ENCODE assay signal across 12 cellular contexts in genomic region chr7:5590596-5591546, GRCh38. TPM values are rescaled to one million over a fixed set of nuclear protein-coding genes. Genes with fewer than 3 reads are reported as not detected.
DNase-seq lines count a peak whose midpoint lies in the region; ATAC-seq and TF ChIP-seq lines count a peak whose summit lies in the region.
"Had no signal": no experiment of that assay in that cellular context is flagged by ENCODE, and none has a peak within 500 bp of the region (broad histone marks: within the 10 kb centered on the region; RNA-seq: fewer than 3 reads in every experiment).

No MANE protein-coding gene starts in this region.

- intact Hi-C loops in HCT116 (cut with micrococcal nuclease) = no loop called here

- DNase-seq in HCT116 (ENCODE audit: low read depth, low spot score) = no peak
- no peak for DNase-seq in WTC11 (ENCODE audit: low spot score)
- DNase-seq in glutamatergic neuron = no peak
- no peak for DNase-seq in substantia nigra (lab: John Stamatoyannopoulos, UW)
- DNase-seq in activated naive CD4-positive, alpha-beta T cell treated with anti-CD3 and anti-CD28 coated beads, Interleukin-2, amount 50 U/mL, for 72 hours (ENCODE audit: low spot score in 2 of 2) = no peak
- DNase-seq in activated effector memory CD4-positive, alpha-beta T cell treated with anti-CD3 and anti-CD28 coated beads, Interleukin-2, amount 50 U/mL, for 16 hours = no peak
- DNase-seq: activated CD4-positive, alpha-beta T cell treated with anti-CD3 and anti-CD28 coated beads, Interleukin-2, amount 50 U/mL, for 4 hours; activated naive CD4-positive, alpha-beta T cell treated with anti-CD3 and anti-CD28 coated beads for 36 hours; NCI-H524 treated with DMSO at 0.1 percent for 48 hours; stimulated activated CD8-positive, alpha-beta memory T cell treated with anti-CD3 and anti-CD28 coated beads, Interleukin-4, amount 100 ng/mL, for 48 hours had no signal

- H3K27me3 ChIP-seq in HCT116 (ENCODE audit: insufficient read depth, low read length) = no peaks in the 10 kb centered on the region

- TF ChIP-seq POLR2A in HCT116 (IDR thresholded peaks at IDR 0.05; ENCODE audit: borderline replicate concordance, extremely low read depth, insufficient read depth, insufficient read length) = no peak

- no peaks in the 10 kb centered on the region for H3K36me3 Mint-ChIP-seq in WTC11
- H3K36me3 Mint-ChIP-seq in glutamatergic neuron (ENCODE audit: unreplicated experiment) = no peaks in the 10 kb centered on the region
- peaks cover 0 to 12% of the 10 kb centered on the region in 2 donors for H3K36me3 Mint-ChIP-seq in activated naive CD4-positive, alpha-beta T cell treated with anti-CD3 and anti-CD28 coated beads, Interleukin-2, amount 50 U/mL, for 72 hours
- peaks cover 12% of the 10 kb centered on the region for H3K36me3 Mint-ChIP-seq in activated T-helper 17 cell treated with anti-CD3 and anti-CD28 coated beads, Interleukin-2, amount 50 U/mL, for 72 hours (ENCODE audit: low read depth)

- H3K27me3 Mint-ChIP-seq in WTC11 (ENCODE audit: low read depth) = peaks cover 21% of the 10 kb centered on the region
- H3K27me3 Mint-ChIP-seq in glutamatergic neuron (ENCODE audit: unreplicated experiment) = peaks cover 17% of the 10 kb centered on the region
- H3K27me3 Mint-ChIP-seq in activated T-helper 17 cell treated with anti-CD3 and anti-CD28 coated beads, Interleukin-2, amount 50 U/mL, for 72 hours = peaks cover 9% of the 10 kb centered on the region

- H3K4me1 Mint-ChIP-seq in WTC11 (peaks cover 24% of the 10 kb centered on the region), glutamatergic neuron (ENCODE audit: low read depth, unreplicated experiment) (peaks cover 15% of the 10 kb centered on the region)
- peaks cover 9% of the 10 kb centered on the region for H3K4me1 Mint-ChIP-seq in activated T-helper 17 cell treated with anti-CD3 and anti-CD28 coated beads, Interleukin-2, amount 50 U/mL, for 72 hours

- H3K27ac Mint-ChIP-seq in WTC11 (no peak overlapping the region), glutamatergic neuron (ENCODE audit: unreplicated experiment) (peak overlapping the region; percentile 55)
- no peak overlapping the region for H3K27ac Mint-ChIP-seq in activated naive CD4-positive, alpha-beta T cell treated with anti-CD3 and anti-CD28 coated beads, Interleukin-2, amount 50 U/mL, for 72 hours
- no peak overlapping the region for H3K27ac Mint-ChIP-seq in activated T-helper 17 cell treated with anti-CD3 and anti-CD28 coated beads, Interleukin-2, amount 50 U/mL, for 72 hours
- H3K27ac Mint-ChIP-seq: activated naive CD4-positive, alpha-beta T cell treated with anti-CD3 and anti-CD28 coated beads for 36 hours had no signal

- ATAC-seq in HCT116 (no peak), WTC11 (no peak)
- no peak for ATAC-seq in activated naive CD4-positive, alpha-beta T cell treated with anti-CD3 and anti-CD28 coated beads, Interleukin-2, amount 50 U/mL, for 72 hours
- ATAC-seq in activated T-helper 17 cell treated with anti-CD3 and anti-CD28 coated beads, Interleukin-2, amount 50 U/mL, for 72 hours (replicated peaks) = no peak

- no peaks in the 10 kb centered on the region for H3K9me2 ChIP-seq in HCT116 (ENCODE audit: insufficient read depth)

- peak overlapping the region in 1 of 2 experiments; percentile 73; a peak in 2 of 4 replicates for H3K4me3 ChIP-seq in HCT116 (replicated peaks in 1 of 2; ENCODE audit: low read depth in 1 of 2, low read length in 2 of 2)
- H3K4me3 ChIP-seq: SK-N-MC had no signal

- CTCF ChIA-PET in HCT116 (lab: Charles Lee) = interaction anchor here (0.8 kb wide), 1 partner anchor 20 kb away, joined by 3 read pairs; no protein-coding TSS in a partner anchor
- CTCF ChIA-PET in WTC11 (lab: Charles Lee) = interaction anchor here (0.5 to 2.5 kb wide), 5 partner anchors 8 to 87 kb away, joined by 3 to 9 read pairs (median 3); no protein-coding TSS in a partner anchor

- BruUV-seq in HCT116 (replicated peaks; lab: Mats Ljungman, UMichigan) = no TSS peak

- TF ChIP-seq RAD21 in HCT116 (IDR thresholded peaks at IDR 0.05; ENCODE audit: low read depth) = no peak

- no peaks in the 10 kb centered on the region for H3K36me3 ChIP-seq in HCT116 (ENCODE audit: control insufficient read depth in 1 of 2, insufficient read depth in 2 of 2, low read length in 2 of 2)

- POLR2A ChIA-PET in HCT116 (lab: Charles Lee) = interaction anchor here (1.4 kb wide), 1 partner anchor 20 kb away, joined by 4 read pairs; no protein-coding TSS in a partner anchor
- POLR2A ChIA-PET in WTC11 (lab: Charles Lee) = no interaction called here

- H3K9me3 Mint-ChIP-seq in WTC11 (no peaks in the 10 kb centered on the region), glutamatergic neuron (ENCODE audit: unreplicated experiment) (peaks cover 14% of the 10 kb centered on the region)
- no peaks in the 10 kb centered on the region for H3K9me3 Mint-ChIP-seq in activated naive CD4-positive, alpha-beta T cell treated with anti-CD3 and anti-CD28 coated beads, Interleukin-2, amount 50 U/mL, for 72 hours
- no peaks in the 10 kb centered on the region for H3K9me3 Mint-ChIP-seq in activated T-helper 17 cell treated with anti-CD3 and anti-CD28 coated beads, Interleukin-2, amount 50 U/mL, for 72 hours
- H3K9me3 Mint-ChIP-seq: activated naive CD4-positive, alpha-beta T cell treated with anti-CD3 and anti-CD28 coated beads for 36 hours had no signal

- H3K4me3 Mint-ChIP-seq in WTC11 (no peak overlapping the region), glutamatergic neuron (ENCODE audit: unreplicated experiment) (peak overlapping the region; percentile 55)
- no peak overlapping the region for H3K4me3 Mint-ChIP-seq in activated T-helper 17 cell treated with anti-CD3 and anti-CD28 coated beads, Interleukin-2, amount 50 U/mL, for 72 hours

- no peak for TF ChIP-seq CTCF in HCT116 (IDR thresholded peaks at IDR 0.05 in 2 of 3, conservative IDR thresholded peaks at IDR 0.05 in 1 of 3; ENCODE audit: borderline replicate concordance in 1 of 3, insufficient read depth in 1 of 3, low read depth in 2 of 3, low read length in 2 of 3)
- TF ChIP-seq CTCF in WTC11 (IDR thresholded peaks at IDR 0.05) = no peak
- TF ChIP-seq CTCF in glutamatergic neuron (IDR thresholded peaks at IDR 0.05; ENCODE audit: partially characterized antibody, unreplicated experiment) = no peak

- no peaks in the 10 kb centered on the region for H3K9me3 ChIP-seq in HCT116 (ENCODE audit: control insufficient read depth in 1 of 2, insufficient read depth in 1 of 2, low read depth in 1 of 2, low read length in 2 of 2)

- H3K4me1 ChIP-seq in HCT116 (ENCODE audit: control insufficient read depth in 1 of 2, insufficient read depth in 2 of 2, low read length in 2 of 2) = peaks cover 27 to 50% of the 10 kb centered on the region in 2 experiments

- H3K27ac ChIP-seq in HCT116 (ENCODE audit: low read depth, low read length) (no peak overlapping the region), substantia nigra (ENCODE audit: low read depth, low read length, poor library complexity, severe bottlenecking) (peak overlapping the region; percentile 82)
- H3K27ac ChIP-seq: SK-N-MC had no signal

- H4K20me1 ChIP-seq in HCT116 (ENCODE audit: insufficient read depth) = no peaks in the 10 kb centered on the region

- RAD21 ChIA-PET in HCT116 (lab: Charles Lee; ENCODE audit: low non-redundant PET in 1 of 2, low total read pairs in 2 of 2, uncharacterized antibody in 2 of 2, unreplicated experiment in 2 of 2) = no interaction called here

- no peak overlapping the region for H2AFZ ChIP-seq in HCT116 (ENCODE audit: low read depth, low read length, poor library complexity, severe bottlenecking)

- peak overlapping the region; percentile 95 for H3K4me2 ChIP-seq in HCT116 (ENCODE audit: low read length)

- peaks cover 32% of the 10 kb centered on the region for H3K79me2 ChIP-seq in HCT116 (ENCODE audit: insufficient read depth, low read length)

- peak overlapping the region; percentile 77 for H3K9ac ChIP-seq in HCT116 (ENCODE audit: low read length)

TF ChIP-seq in HCT116, 20 proteins besides CTCF, POLR2A, EP300 and RAD21 (continues in another document):
- TF ChIP-seq EGR1 (IDR thresholded peaks at IDR 0.05; ENCODE audit: low read depth) = no peak
- no peak for TF ChIP-seq SP1 (IDR thresholded peaks at IDR 0.05; ENCODE audit: low read depth)
- TF ChIP-seq SIN3A (IDR thresholded peaks at IDR 0.05; ENCODE audit: low read depth) = no peak
- TF ChIP-seq CBX3 (IDR thresholded peaks at IDR 0.05; ENCODE audit: low read depth) = no peak

TF ChIP-seq in WTC11, 78 proteins besides CTCF, POLR2A, EP300 and RAD21:
- TF ChIP-seq PRRX2 (CRISPR knock-in tag; IDR thresholded peaks at IDR 0.05) (no peak), TCF7 (CRISPR knock-in tag; IDR thresholded peaks at IDR 0.05; ENCODE audit: low read depth) (no peak), KAT7 (CRISPR knock-in tag; IDR thresholded peaks at IDR 0.05; ENCODE audit: borderline replicate concordance) (no peak), FOXP1 (CRISPR knock-in tag; IDR thresholded peaks at IDR 0.05; ENCODE audit: borderline replicate concordance) (no peak), ZNF121 (CRISPR knock-in tag; IDR thresholded peaks at IDR 0.05) (peak; percentile 46; the same call in 1 of the 2 replicates)

RNA-seq across cellular contexts. Expression of gene FSCN1, which starts 1.7 kb away (rescaled TPM):
- total RNA-seq in HCT116 (2021; ENCODE audit: unreplicated experiment) (302 TPM), WTC11 (2021) (459 to 481 TPM (median 480 TPM) in 3 replicates), glutamatergic neuron (ENCODE audit: unreplicated experiment) (749 TPM)
- polyA plus RNA-seq in HCT116 (2012) = 185 and 190 TPM in 2 replicates
- total RNA-seq in activated naive CD4-positive, alpha-beta T cell treated with anti-CD3 and anti-CD28 coated beads, Interleukin-2, amount 50 U/mL, for 72 hours = 10 to 100 TPM in 1 of 2 donors, 1 to 10 TPM in 1; 3.6 to 91.9 TPM
- total RNA-seq in activated T-helper 17 cell treated with anti-CD3 and anti-CD28 coated beads, Interleukin-2, amount 50 U/mL, for 72 hours = 10 to 100 TPM in 1 of 2 donors, 1 to 10 TPM in 1; 9.4 to 30.2 TPM
